Comparison of ENCODE assay signal across 26 cellular contexts in genomic region chrX:119474615-119475388, GRCh38.
"Had no signal": no experiment of that assay in that cellular context is flagged by ENCODE, and none has a peak within 500 bp of the region (broad histone marks: within the 10 kb centered on the region; RNA-seq: fewer than 3 reads in every experiment).

No MANE protein-coding gene starts in this region.

- H3K36me3 ChIP-seq: uterus had no signal

- DNase-seq: cortex of kidney; effector memory CD8-positive, alpha-beta T cell; head of caudate nucleus; kidney; natural killer cell; pancreas; retina; right lobe of liver; stimulated activated CD4-positive, alpha-beta T cell treated with anti-CD3 and anti-CD28 coated beads, Interleukin-12 subunit alpha, Interleukin-12 subunit beta, amount 100 ng/mL, for 4 hours; stimulated activated CD4-positive, alpha-beta T cell treated with anti-CD3 and anti-CD28 coated beads, Interleukin-1b, Interleukin-23, amount 100 ng/mL, for 48 hours; stimulated activated CD4-positive, alpha-beta T cell treated with anti-CD3 and anti-CD28 coated beads, Interleukin-4, amount 100 ng/mL, for 1 hour; stimulated activated CD8-positive, alpha-beta memory T cell treated with anti-CD3 and anti-CD28 coated beads, Interleukin-4, amount 100 ng/mL, for 48 hours; stimulated activated naive CD4-positive, alpha-beta T cell; stimulated activated naive CD8-positive, alpha-beta T cell treated with anti-CD3 and anti-CD28 coated beads, Interleukin-15, amount 100 ng/mL, for 72 hours; transverse colon; upper lobe of right lung; uterus had no signal

- H3K36me3 Mint-ChIP-seq: natural killer cell had no signal

- H3K4me1 Mint-ChIP-seq: memory B cell, natural killer cell had no signal

- H3K4me1 ChIP-seq: suprapubic skin, upper lobe of right lung, uterus had no signal

- H3K4me3 Mint-ChIP-seq: effector memory CD8-positive, alpha-beta T cell; memory B cell; natural killer cell; neural crest cell; stimulated activated naive CD8-positive, alpha-beta T cell treated with anti-CD3 and anti-CD28 coated beads, Interleukin-15, amount 100 ng/mL, for 72 hours had no signal

- H3K79me2 ChIP-seq: hepatocyte had no signal

- H3K9me3 Mint-ChIP-seq: effector memory CD8-positive, alpha-beta T cell; memory B cell; natural killer cell; stimulated activated naive CD8-positive, alpha-beta T cell treated with anti-CD3 and anti-CD28 coated beads, Interleukin-15, amount 100 ng/mL, for 72 hours had no signal

- H3K27me3 Mint-ChIP-seq: effector memory CD8-positive, alpha-beta T cell; memory B cell; stimulated activated naive CD8-positive, alpha-beta T cell treated with anti-CD3 and anti-CD28 coated beads, Interleukin-15, amount 100 ng/mL, for 72 hours had no signal

- H3K27ac Mint-ChIP-seq: effector memory CD8-positive, alpha-beta T cell; memory B cell; natural killer cell had no signal

- H2AFZ ChIP-seq: hepatocyte had no signal

- H3K4me3 ChIP-seq: hepatocyte, lung, pancreas, right lobe of liver, smooth muscle cell, suprapubic skin, transverse colon, upper lobe of right lung, uterus had no signal

- H3K9me3 ChIP-seq: neutrophil, pancreas, right lobe of liver, suprapubic skin, transverse colon, upper lobe of right lung, uterus had no signal

- ATAC-seq: effector memory CD8-positive, alpha-beta T cell; left lobe of liver; natural killer cell; pancreas; right lobe of liver; stimulated activated naive CD8-positive, alpha-beta T cell treated with anti-CD3 and anti-CD28 coated beads, Interleukin-15, amount 100 ng/mL, for 72 hours; upper lobe of right lung had no signal

- H3K27me3 ChIP-seq: hepatocyte, neutrophil, pancreas, right lobe of liver, suprapubic skin, transverse colon, upper lobe of right lung, uterus had no signal

- H3K4me2 ChIP-seq: hepatocyte, smooth muscle cell had no signal

- H3K27ac ChIP-seq: hepatocyte, neutrophil, pancreas, right lobe of liver, suprapubic skin, transverse colon, upper lobe of right lung, uterus had no signal

- FAIRE-seq: frontal cortex, kidney, pancreas had no signal
